Comparison of ENCODE assay signal across 22 cellular contexts in the genomic region with DNA sequence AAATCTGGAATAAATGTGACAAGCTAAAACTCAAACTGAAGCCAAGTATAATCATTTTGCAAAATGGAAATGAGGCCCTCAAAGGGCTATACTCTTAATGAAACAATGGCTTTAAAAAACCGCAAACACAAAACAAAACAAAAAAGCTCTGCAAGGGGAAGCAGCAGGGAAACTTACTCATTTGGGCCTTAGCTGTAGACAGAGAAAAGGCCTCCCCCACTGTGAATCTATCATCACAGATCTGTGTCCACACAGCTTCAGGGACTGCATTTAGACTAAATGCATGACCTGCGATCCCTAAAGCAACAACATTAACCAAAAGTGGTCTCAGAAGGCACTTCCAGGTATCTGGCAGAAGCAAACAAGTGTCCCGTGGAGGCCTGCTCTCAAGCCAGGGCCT.
DNase-seq lines count a peak whose midpoint lies in the region; ATAC-seq lines count a peak whose summit lies in the region.
"Had no signal": no experiment of that assay in that cellular context is flagged by ENCODE, and none has a peak within 500 bp of the region (broad histone marks: within the 10 kb centered on the region; RNA-seq: fewer than 3 reads in every experiment).

No MANE protein-coding gene starts in this region.

- H2BK15ac ChIP-seq in neuronal stem cell (ENCODE audit: low read length) = no peak overlapping the region

- no peak overlapping the region for H3K23ac ChIP-seq in neuronal stem cell (ENCODE audit: low read depth, low read length, poor library complexity)

- no peak overlapping the region for H2AFZ ChIP-seq in neuronal stem cell (ENCODE audit: low read length)

- WGBS in neuronal stem cell (ENCODE audit: extremely low coverage in 2 of 2, insufficient read length in 2 of 2, insufficient replicate concordance in 1 of 2), 2 donors = no CpG with 5 or more reads among the region's 3 CpGs

- H4K91ac ChIP-seq in neuronal stem cell (ENCODE audit: low read depth, low read length, poor library complexity) = no peak overlapping the region

- H3K4me3 ChIP-seq in neuronal stem cell (ENCODE audit: low read length in 2 of 2) = no peak overlapping the region
- H3K4me3 ChIP-seq: adrenal gland, HAP-1, MG63, spleen, tibial artery had no signal

- no peak overlapping the region for H2BK120ac ChIP-seq in neuronal stem cell (ENCODE audit: low read depth, low read length)

- peaks cover 0 to 8% of the 10 kb centered on the region in 2 donors for H3K4me1 ChIP-seq in neuronal stem cell (ENCODE audit: control insufficient read depth in 2 of 2, insufficient read depth in 1 of 2, low read depth in 1 of 2, low read length in 2 of 2)
- H3K4me1 ChIP-seq: HAP-1, spleen had no signal

- no peak overlapping the region for H3K4me2 ChIP-seq in neuronal stem cell (ENCODE audit: insufficient read depth, low read length, poor library complexity, severe bottlenecking)

- no peak overlapping the region for H3K14ac ChIP-seq in neuronal stem cell (ENCODE audit: low read length)

- H3K36me3 ChIP-seq in neuronal stem cell (replicated peaks in 1 of 2; ENCODE audit: control insufficient read depth in 2 of 2, insufficient read depth in 2 of 2, low read length in 2 of 2) = no peaks in the 10 kb centered on the region
- H3K36me3 ChIP-seq: adrenal gland, HAP-1, spleen, tibial artery had no signal

- no peaks in the 10 kb centered on the region for H3K27me3 ChIP-seq in neuronal stem cell (ENCODE audit: control insufficient read depth in 3 of 3, insufficient read depth in 3 of 3, low read depth in 1 of 3, low read length in 3 of 3)
- H3K27me3 ChIP-seq: adrenal gland, MG63, spleen, tibial artery had no signal

- no peaks in the 10 kb centered on the region for H3K9me3 ChIP-seq in neuronal stem cell (replicated peaks in 1 of 2; ENCODE audit: control insufficient read depth in 2 of 2, insufficient read depth in 1 of 2, low read depth in 1 of 2, low read length in 2 of 2)
- H3K9me3 ChIP-seq: adrenal gland, HAP-1, MG63, spleen had no signal

- no peak for ATAC-seq in GM19463 (IDR thresholded peaks at IDR 0.05; ENCODE audit: unreplicated experiment)

- H4K8ac ChIP-seq in neuronal stem cell (ENCODE audit: low read depth, low read length) = no peak overlapping the region

- no peak overlapping the region for H2BK12ac ChIP-seq in neuronal stem cell (ENCODE audit: low read length)

- no peak overlapping the region for H2BK5ac ChIP-seq in neuronal stem cell (ENCODE audit: low read length)

- peak; percentile 44 for DNase-seq in EL
- peak; percentile 38 for DNase-seq in NCI-H128 (lab: John Stamatoyannopoulos, UW; ENCODE audit: unreplicated experiment)
- peak; percentile 35 for DNase-seq in ecto neural progenitor cell (ENCODE audit: low spot score)
- no peak for DNase-seq in neuronal stem cell (ENCODE audit: low spot score)
- no peak for DNase-seq in NCI-H1436 (lab: John Stamatoyannopoulos, UW)
- DNase-seq in NAMALWA (ENCODE audit: low spot score) = no peak
- no peak for DNase-seq in NCI-H2227 treated with DMSO at 0.1 percent for 48 hours (lab: John Stamatoyannopoulos, UW)
- DNase-seq: activated CD4-positive, alpha-beta memory T cell treated with anti-CD3 and anti-CD28 coated beads, Interleukin-2, amount 10 ng/mL, durations not matched to agents 7 days and 5 days; activated CD4-positive, CD25-positive, alpha-beta regulatory T cell; activated gamma-delta T cell; activated T-cell treated with anti-CD3 and anti-CD28 coated beads for 4 hours; adrenal gland; CD4-positive, CD25-positive, alpha-beta regulatory T cell; DMS53; MG63; NCI-H146; spleen; stimulated activated CD4-positive, alpha-beta T cell treated with anti-CD3 and anti-CD28 coated beads, Interleukin-4, amount 100 ng/mL, for 24 hours; T-helper 9 cell; tibial artery had no signal

- no peaks in the 10 kb centered on the region for H3K79me1 ChIP-seq in neuronal stem cell (ENCODE audit: low read depth, low read length)

- no peak overlapping the region for H2AK5ac ChIP-seq in neuronal stem cell (ENCODE audit: low read depth, low read length)

- peak overlapping the region; percentile 17 for H3K27ac ChIP-seq in neuronal stem cell (replicated peaks; ENCODE audit: low read length)
- H3K27ac ChIP-seq: adrenal gland, spleen, tibial artery had no signal

- H3K4ac ChIP-seq in neuronal stem cell (ENCODE audit: low read length) = no peak overlapping the region

- H3K18ac ChIP-seq in neuronal stem cell (ENCODE audit: low read length) = no peak overlapping the region

- no peak overlapping the region for H3K9ac ChIP-seq in neuronal stem cell (ENCODE audit: low read depth, low read length, poor library complexity)

Comparison
In these comparisons a context has a peak if more than half of its experiments do, and no peak if none do; other contexts are left out.
1. DNase-seq: peak in EL (single experiment), NCI-H128 (single experiment) and ecto neural progenitor cell (single experiment); none in neuronal stem cell (single experiment), NCI-H1436 (single experiment), NAMALWA (single experiment) and NCI-H2227 treated with DMSO at 0.1 percent for 48 hours (single experiment).